In the genomic region with DNA sequence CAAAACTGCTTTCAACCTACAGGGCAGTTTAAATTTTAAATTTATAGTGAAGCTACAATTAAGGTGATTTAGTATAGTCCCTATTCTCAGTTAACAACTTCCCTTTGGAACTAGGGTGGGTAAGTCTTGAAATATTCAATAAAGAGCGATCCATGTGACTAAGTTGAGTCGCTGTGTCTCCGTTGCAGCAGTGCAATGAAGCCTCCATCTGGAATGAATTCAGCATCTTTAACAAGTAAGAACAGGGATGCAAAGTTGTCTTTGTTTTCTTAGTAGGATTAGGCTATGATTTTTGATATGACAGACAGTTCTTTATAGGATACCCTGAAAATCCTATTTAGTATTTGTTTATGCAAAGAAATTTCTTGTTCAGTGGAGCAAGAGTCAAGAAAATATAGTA, we compare ENCODE assay signal across 1 cellular context.
TF ChIP-seq lines count a peak whose summit lies in the region.

No MANE protein-coding gene starts in this region.

TF ChIP-seq in SK-N-SH, 30 proteins besides CTCF, POLR2A, EP300 and RAD21:
- TF ChIP-seq TCF12 (IDR thresholded peaks at IDR 0.05): peak; percentile 73
- TF ChIP-seq ZBTB33 (IDR thresholded peaks at IDR 0.05; ENCODE audit: borderline replicate concordance, low read depth): no peak
- TF ChIP-seq GABPA (IDR thresholded peaks at IDR 0.05; ENCODE audit: low read depth): no peak
- peak; percentile 57; the same call in 1 of the 2 replicates for TF ChIP-seq MXI1 (IDR thresholded peaks at IDR 0.05; ENCODE audit: low read depth, low read length)
- no peak for TF ChIP-seq FOSL2 (IDR thresholded peaks at IDR 0.05; ENCODE audit: borderline replicate concordance, low read depth)
- TF ChIP-seq, protein P1, sequence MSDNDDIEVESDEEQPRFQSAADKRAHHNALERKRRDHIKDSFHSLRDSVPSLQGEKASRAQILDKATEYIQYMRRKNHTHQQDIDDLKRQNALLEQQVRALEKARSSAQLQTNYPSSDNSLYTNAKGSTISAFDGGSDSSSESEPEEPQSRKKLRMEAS (IDR thresholded peaks at IDR 0.05; ENCODE audit: low read depth): 0 out of 2 replicates have a peak, but pooled peaks have one; percentile 13
